In the genomic region with DNA sequence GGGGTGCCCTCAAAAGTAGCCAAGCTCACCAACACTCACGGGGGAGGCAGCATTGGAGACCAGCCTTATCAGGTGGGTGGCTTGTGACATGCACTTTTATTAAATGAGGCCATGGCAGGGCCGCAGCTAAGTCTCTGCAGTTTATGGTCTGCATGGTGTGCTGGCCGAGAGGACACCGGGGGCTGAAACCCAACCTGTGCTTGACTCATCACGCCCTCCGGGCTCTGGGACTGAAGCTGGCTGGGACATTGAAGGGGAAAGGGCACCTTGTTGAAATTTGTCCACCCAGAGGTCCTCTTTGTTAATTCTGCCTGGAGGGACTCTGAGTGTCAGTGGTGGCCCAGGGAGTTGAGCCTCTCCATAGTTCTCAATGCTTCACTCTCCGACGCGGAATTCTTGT, we compare ENCODE assay signal across 1 cellular context.
TF ChIP-seq lines count a peak whose summit lies in the region.

No MANE protein-coding gene starts in this region.

TF ChIP-seq in SK-N-SH, 30 proteins besides CTCF, POLR2A, EP300 and RAD21:
- TF ChIP-seq USF1 (IDR thresholded peaks at IDR 0.05; ENCODE audit: borderline replicate concordance, low read depth) (no peak), CHD2 (IDR thresholded peaks at IDR 0.05; ENCODE audit: low read length, partially characterized antibody) (no peak), NRF1 (IDR thresholded peaks at IDR 0.05; ENCODE audit: low read depth, low read length) (no peak), REST (IDR thresholded peaks at IDR 0.05; ENCODE audit: low read depth, low read length) (no peak), FOXJ3 (CRISPR knock-in tag; IDR thresholded peaks at IDR 0.05) (no peak), POLR2AphosphoS5 (IDR thresholded peaks at IDR 0.05; ENCODE audit: low read depth, low read length) (no peak), JUND (IDR thresholded peaks at IDR 0.05) (no peak), TAF1 (IDR thresholded peaks at IDR 0.05; ENCODE audit: borderline replicate concordance, low read depth, low read length) (no peak), ZBTB33 (IDR thresholded peaks at IDR 0.05; ENCODE audit: borderline replicate concordance, low read depth) (no peak), SIN3A (IDR thresholded peaks at IDR 0.05; ENCODE audit: borderline replicate concordance, low read depth, low read length) (no peak), PBX3 (IDR thresholded peaks at IDR 0.05) (no peak)
- TF ChIP-seq, protein P1, sequence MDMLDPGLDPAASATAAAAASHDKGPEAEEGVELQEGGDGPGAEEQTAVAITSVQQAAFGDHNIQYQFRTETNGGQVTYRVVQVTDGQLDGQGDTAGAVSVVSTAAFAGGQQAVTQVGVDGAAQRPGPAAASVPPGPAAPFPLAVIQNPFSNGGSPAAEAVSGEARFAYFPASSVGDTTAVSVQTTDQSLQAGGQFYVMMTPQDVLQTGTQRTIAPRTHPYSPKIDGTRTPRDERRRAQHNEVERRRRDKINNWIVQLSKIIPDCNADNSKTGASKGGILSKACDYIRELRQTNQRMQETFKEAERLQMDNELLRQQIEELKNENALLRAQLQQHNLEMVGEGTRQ (IDR thresholded peaks at IDR 0.05; ENCODE audit: borderline replicate concordance, low read depth, low read length), result no peak
TF ChIP-seq in SK-N-SH: peak in this region for 0.
